Comparison of ENCODE assay signal across 7 cellular contexts in the genomic region with DNA sequence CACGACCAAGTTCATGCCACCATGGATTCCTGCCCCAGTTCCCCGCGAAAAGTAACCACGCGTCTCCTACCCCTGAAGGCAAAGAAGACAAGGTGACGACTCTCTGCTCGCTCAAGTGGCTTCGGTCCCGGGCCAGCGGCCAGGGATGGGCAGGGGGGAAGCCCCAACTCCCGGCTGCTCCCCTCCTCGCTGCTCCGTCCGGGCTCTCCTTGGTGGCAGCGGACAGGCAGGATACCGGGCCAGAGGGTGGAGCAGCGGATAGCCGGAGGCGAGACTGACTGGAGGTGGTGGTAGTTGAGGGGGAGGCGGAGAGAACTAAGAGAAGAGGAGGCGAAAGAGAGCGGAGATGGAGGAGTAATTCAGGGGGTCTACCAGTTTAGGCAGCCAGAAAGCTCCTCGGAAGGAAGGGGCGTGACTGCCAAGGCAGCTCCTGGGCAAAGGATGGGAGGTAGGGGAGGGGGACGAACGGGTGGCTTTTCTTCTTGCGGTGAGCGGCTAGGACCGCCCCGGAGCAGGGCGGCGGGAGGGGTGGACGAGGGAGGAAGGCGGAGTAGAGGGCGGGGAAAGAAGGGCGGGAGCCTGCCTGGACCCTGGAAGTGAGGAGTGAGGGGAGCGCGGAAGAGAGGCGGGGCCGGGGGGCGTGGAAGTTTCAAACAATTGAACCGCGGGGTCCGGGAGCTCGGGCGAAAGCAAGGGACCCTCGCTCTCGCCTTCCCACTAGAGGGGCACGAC. TPM values are rescaled to one million over a fixed set of nuclear protein-coding genes. Genes with fewer than 3 reads are reported as not detected.
A peak's percentile ranks its signal among the peaks of the same experiment; 100 is the strongest.
DNase-seq lines count a peak whose midpoint lies in the region; ATAC-seq and TF ChIP-seq lines count a peak whose summit lies in the region.

A gene with protein sequence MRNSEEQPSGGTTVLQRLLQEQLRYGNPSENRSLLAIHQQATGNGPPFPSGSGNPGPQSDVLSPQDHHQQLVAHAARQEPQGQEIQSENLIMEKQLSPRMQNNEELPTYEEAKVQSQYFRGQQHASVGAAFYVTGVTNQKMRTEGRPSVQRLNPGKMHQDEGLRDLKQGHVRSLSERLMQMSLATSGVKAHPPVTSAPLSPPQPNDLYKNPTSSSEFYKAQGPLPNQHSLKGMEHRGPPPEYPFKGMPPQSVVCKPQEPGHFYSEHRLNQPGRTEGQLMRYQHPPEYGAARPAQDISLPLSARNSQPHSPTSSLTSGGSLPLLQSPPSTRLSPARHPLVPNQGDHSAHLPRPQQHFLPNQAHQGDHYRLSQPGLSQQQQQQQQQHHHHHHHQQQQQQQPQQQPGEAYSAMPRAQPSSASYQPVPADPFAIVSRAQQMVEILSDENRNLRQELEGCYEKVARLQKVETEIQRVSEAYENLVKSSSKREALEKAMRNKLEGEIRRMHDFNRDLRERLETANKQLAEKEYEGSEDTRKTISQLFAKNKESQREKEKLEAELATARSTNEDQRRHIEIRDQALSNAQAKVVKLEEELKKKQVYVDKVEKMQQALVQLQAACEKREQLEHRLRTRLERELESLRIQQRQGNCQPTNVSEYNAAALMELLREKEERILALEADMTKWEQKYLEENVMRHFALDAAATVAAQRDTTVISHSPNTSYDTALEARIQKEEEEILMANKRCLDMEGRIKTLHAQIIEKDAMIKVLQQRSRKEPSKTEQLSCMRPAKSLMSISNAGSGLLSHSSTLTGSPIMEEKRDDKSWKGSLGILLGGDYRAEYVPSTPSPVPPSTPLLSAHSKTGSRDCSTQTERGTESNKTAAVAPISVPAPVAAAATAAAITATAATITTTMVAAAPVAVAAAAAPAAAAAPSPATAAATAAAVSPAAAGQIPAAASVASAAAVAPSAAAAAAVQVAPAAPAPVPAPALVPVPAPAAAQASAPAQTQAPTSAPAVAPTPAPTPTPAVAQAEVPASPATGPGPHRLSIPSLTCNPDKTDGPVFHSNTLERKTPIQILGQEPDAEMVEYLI (minus strand): TSS at position 450 of the 732 bp plus-strand sequence. CDS start 17,705 bp downstream, outside the sequence.

- DNase-seq in NCI-H2196 (lab: John Stamatoyannopoulos, UW; ENCODE audit: unreplicated experiment) (peak; percentile 47), coronary artery (ENCODE audit: low spot score) (peak; percentile 82), left lobe of liver (ENCODE audit: low spot score) (peak; percentile 82)
- peak; percentile 49 for DNase-seq in activated CD4-positive, alpha-beta T cell treated with anti-CD3 and anti-CD28 coated beads for 48 hours
- peak; percentile 20 for DNase-seq in stimulated activated CD4-positive, alpha-beta T cell treated with anti-CD3 and anti-CD28 coated beads, Interleukin-1b, Interleukin-23, amount 100 ng/mL, for 48 hours

- H3K27ac ChIP-seq in coronary artery: peak within 1 kb of the TSS; percentile 16 to 81

- ATAC-seq in GM18517 (IDR thresholded peaks at IDR 0.05; ENCODE audit: unreplicated experiment) (peak; percentile 39), HG02970 (IDR thresholded peaks at IDR 0.05; ENCODE audit: low FRiP score, unreplicated experiment) (peak; percentile 46), left lobe of liver (peak; percentile 90)

- peak within 1 kb of the TSS; percentile 77 for H3K4me3 ChIP-seq in coronary artery

- TF ChIP-seq CTCF in coronary artery (IDR thresholded peaks at IDR 0.05): no peak

RNA-seq across cellular contexts. Expression of the gene that starts here (rescaled TPM):
- 7.4 TPM for total RNA-seq in left lobe of liver

Comparison
In these comparisons a context has a peak if more than half of its experiments do, and no peak if none do; other contexts are left out.
1. Peak in every context shown above with its lines: DNase-seq, ATAC-seq, H3K4me3 ChIP-seq and H3K27ac ChIP-seq.
2. ATAC-seq: peak in every context shown above with its lines; median percentile 90 in left lobe of liver; 46 in HG02970; 39 in GM18517.
3. DNase-seq: peak in every context shown above with its lines; median percentile 82 in coronary artery; 82 in left lobe of liver; 49 in activated CD4-positive, alpha-beta T cell treated with anti-CD3 and anti-CD28 coated beads for 48 hours; 47 in NCI-H2196; 20 in stimulated activated CD4-positive, alpha-beta T cell treated with anti-CD3 and anti-CD28 coated beads, Interleukin-1b, Interleukin-23, amount 100 ng/mL, for 48 hours.